1 cellular context compared by ENCODE assay signal in the genomic region with DNA sequence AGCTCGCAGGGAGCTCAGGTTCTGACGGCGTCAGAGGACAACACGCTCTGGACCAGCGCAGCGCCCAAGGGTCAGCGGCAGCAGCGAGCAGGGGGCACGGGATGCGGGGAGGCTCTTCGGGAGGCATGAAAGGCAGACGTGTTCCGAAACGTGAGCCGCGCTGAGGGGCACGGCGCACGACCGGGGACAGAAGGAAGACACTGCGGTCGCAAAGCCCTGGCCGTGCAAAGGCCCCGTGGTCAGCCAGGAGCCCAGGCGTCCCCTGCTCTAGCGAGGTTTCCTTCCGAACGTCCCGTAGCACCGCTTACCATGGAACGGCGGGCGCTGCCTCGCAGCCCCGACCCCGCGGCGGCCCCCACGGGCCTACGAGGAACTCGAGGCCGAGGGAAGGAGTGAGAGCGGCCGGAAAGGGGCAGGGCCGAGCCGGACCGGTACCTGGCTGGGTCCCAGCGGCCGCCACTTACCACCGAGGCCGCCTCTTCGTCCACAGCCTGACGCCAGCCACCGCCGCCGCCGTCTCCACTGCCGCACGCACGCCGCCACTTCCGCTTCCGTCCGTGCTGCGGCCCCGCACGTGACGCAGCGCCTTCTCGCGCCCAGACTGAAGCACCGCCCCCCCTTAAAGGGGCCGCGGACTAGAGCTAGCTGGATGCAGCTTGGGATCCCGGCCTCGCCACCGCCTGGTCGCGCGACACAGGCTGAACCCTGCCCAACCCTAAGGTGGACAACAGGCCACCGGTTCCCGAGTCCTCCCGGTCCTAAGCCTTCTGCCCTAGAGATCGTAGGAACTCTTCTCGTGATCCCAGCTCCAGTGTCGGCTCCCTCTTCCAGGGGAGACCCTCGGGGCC.
TF ChIP-seq lines count a peak whose summit lies in the region.

No MANE protein-coding gene starts in this region.

TF ChIP-seq in HepG2, 621 proteins besides CTCF, POLR2A, EP300 and RAD21 (continued from another document and continues in another):
- TF ChIP-seq, protein P1, sequence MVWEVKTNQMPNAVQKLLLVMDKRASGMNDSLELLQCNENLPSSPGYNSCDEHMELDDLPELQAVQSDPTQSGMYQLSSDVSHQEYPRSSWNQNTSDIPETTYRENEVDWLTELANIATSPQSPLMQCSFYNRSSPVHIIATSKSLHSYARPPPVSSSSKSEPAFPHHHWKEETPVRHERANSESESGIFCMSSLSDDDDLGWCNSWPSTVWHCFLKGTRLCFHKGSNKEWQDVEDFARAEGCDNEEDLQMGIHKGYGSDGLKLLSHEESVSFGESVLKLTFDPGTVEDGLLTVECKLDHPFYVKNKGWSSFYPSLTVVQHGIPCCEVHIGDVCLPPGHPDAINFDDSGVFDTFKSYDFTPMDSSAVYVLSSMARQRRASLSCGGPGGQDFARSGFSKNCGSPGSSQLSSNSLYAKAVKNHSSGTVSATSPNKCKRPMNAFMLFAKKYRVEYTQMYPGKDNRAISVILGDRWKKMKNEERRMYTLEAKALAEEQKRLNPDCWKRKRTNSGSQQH (CRISPR knock-in tag; IDR thresholded peaks at IDR 0.05; ENCODE audit: low read depth), result peak; percentile 68; the same call in 1 of the 2 replicates
- TF ChIP-seq, protein P2, sequence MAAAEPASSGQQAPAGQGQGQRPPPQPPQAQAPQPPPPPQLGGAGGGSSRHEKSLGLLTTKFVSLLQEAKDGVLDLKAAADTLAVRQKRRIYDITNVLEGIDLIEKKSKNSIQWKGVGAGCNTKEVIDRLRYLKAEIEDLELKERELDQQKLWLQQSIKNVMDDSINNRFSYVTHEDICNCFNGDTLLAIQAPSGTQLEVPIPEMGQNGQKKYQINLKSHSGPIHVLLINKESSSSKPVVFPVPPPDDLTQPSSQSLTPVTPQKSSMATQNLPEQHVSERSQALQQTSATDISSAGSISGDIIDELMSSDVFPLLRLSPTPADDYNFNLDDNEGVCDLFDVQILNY (CRISPR knock-in tag; conservative IDR thresholded peaks at IDR 0.05), result peak; percentile 80
- TF ChIP-seq, protein P3, sequence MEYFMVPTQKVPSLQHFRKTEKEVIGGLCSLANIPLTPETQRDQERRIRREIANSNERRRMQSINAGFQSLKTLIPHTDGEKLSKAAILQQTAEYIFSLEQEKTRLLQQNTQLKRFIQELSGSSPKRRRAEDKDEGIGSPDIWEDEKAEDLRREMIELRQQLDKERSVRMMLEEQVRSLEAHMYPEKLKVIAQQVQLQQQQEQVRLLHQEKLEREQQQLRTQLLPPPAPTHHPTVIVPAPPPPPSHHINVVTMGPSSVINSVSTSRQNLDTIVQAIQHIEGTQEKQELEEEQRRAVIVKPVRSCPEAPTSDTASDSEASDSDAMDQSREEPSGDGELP (IDR thresholded peaks at IDR 0.05; ENCODE audit: borderline replicate concordance, low read depth), result no peak
- TF ChIP-seq SRY (CRISPR knock-in tag; IDR thresholded peaks at IDR 0.05), result peak; percentile 53
- TF ChIP-seq, protein P4, sequence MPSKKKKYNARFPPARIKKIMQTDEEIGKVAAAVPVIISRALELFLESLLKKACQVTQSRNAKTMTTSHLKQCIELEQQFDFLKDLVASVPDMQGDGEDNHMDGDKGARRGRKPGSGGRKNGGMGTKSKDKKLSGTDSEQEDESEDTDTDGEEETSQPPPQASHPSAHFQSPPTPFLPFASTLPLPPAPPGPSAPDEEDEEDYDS (CRISPR knock-in tag; IDR thresholded peaks at IDR 0.05), result peak; percentile 66
- TF ChIP-seq YEATS4 (CRISPR knock-in tag; IDR thresholded peaks at IDR 0.05; ENCODE audit: borderline replicate concordance), result peak; percentile 80; the same call in 1 of the 2 replicates
- TF ChIP-seq ZFY (CRISPR knock-in tag; IDR thresholded peaks at IDR 0.05), result peak; percentile 83
- TF ChIP-seq, protein P5, sequence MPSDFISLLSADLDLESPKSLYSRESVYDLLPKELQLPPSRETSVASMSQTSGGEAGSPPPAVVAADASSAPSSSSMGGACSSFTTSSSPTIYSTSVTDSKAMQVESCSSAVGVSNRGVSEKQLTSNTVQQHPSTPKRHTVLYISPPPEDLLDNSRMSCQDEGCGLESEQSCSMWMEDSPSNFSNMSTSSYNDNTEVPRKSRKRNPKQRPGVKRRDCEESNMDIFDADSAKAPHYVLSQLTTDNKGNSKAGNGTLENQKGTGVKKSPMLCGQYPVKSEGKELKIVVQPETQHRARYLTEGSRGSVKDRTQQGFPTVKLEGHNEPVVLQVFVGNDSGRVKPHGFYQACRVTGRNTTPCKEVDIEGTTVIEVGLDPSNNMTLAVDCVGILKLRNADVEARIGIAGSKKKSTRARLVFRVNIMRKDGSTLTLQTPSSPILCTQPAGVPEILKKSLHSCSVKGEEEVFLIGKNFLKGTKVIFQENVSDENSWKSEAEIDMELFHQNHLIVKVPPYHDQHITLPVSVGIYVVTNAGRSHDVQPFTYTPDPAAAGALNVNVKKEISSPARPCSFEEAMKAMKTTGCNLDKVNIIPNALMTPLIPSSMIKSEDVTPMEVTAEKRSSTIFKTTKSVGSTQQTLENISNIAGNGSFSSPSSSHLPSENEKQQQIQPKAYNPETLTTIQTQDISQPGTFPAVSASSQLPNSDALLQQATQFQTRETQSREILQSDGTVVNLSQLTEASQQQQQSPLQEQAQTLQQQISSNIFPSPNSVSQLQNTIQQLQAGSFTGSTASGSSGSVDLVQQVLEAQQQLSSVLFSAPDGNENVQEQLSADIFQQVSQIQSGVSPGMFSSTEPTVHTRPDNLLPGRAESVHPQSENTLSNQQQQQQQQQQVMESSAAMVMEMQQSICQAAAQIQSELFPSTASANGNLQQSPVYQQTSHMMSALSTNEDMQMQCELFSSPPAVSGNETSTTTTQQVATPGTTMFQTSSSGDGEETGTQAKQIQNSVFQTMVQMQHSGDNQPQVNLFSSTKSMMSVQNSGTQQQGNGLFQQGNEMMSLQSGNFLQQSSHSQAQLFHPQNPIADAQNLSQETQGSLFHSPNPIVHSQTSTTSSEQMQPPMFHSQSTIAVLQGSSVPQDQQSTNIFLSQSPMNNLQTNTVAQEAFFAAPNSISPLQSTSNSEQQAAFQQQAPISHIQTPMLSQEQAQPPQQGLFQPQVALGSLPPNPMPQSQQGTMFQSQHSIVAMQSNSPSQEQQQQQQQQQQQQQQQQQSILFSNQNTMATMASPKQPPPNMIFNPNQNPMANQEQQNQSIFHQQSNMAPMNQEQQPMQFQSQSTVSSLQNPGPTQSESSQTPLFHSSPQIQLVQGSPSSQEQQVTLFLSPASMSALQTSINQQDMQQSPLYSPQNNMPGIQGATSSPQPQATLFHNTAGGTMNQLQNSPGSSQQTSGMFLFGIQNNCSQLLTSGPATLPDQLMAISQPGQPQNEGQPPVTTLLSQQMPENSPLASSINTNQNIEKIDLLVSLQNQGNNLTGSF (CRISPR knock-in tag; IDR thresholded peaks at IDR 0.05), result no peak
- TF ChIP-seq, protein P6, sequence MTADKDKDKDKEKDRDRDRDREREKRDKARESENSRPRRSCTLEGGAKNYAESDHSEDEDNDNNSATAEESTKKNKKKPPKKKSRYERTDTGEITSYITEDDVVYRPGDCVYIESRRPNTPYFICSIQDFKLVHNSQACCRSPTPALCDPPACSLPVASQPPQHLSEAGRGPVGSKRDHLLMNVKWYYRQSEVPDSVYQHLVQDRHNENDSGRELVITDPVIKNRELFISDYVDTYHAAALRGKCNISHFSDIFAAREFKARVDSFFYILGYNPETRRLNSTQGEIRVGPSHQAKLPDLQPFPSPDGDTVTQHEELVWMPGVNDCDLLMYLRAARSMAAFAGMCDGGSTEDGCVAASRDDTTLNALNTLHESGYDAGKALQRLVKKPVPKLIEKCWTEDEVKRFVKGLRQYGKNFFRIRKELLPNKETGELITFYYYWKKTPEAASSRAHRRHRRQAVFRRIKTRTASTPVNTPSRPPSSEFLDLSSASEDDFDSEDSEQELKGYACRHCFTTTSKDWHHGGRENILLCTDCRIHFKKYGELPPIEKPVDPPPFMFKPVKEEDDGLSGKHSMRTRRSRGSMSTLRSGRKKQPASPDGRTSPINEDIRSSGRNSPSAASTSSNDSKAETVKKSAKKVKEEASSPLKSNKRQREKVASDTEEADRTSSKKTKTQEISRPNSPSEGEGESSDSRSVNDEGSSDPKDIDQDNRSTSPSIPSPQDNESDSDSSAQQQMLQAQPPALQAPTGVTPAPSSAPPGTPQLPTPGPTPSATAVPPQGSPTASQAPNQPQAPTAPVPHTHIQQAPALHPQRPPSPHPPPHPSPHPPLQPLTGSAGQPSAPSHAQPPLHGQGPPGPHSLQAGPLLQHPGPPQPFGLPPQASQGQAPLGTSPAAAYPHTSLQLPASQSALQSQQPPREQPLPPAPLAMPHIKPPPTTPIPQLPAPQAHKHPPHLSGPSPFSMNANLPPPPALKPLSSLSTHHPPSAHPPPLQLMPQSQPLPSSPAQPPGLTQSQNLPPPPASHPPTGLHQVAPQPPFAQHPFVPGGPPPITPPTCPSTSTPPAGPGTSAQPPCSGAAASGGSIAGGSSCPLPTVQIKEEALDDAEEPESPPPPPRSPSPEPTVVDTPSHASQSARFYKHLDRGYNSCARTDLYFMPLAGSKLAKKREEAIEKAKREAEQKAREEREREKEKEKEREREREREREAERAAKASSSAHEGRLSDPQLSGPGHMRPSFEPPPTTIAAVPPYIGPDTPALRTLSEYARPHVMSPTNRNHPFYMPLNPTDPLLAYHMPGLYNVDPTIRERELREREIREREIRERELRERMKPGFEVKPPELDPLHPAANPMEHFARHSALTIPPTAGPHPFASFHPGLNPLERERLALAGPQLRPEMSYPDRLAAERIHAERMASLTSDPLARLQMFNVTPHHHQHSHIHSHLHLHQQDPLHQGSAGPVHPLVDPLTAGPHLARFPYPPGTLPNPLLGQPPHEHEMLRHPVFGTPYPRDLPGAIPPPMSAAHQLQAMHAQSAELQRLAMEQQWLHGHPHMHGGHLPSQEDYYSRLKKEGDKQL (CRISPR knock-in tag; IDR thresholded peaks at IDR 0.05; ENCODE audit: low read depth), result 0 out of 2 replicates have a peak, but pooled peaks have one; percentile 37
- TF ChIP-seq, protein P7, sequence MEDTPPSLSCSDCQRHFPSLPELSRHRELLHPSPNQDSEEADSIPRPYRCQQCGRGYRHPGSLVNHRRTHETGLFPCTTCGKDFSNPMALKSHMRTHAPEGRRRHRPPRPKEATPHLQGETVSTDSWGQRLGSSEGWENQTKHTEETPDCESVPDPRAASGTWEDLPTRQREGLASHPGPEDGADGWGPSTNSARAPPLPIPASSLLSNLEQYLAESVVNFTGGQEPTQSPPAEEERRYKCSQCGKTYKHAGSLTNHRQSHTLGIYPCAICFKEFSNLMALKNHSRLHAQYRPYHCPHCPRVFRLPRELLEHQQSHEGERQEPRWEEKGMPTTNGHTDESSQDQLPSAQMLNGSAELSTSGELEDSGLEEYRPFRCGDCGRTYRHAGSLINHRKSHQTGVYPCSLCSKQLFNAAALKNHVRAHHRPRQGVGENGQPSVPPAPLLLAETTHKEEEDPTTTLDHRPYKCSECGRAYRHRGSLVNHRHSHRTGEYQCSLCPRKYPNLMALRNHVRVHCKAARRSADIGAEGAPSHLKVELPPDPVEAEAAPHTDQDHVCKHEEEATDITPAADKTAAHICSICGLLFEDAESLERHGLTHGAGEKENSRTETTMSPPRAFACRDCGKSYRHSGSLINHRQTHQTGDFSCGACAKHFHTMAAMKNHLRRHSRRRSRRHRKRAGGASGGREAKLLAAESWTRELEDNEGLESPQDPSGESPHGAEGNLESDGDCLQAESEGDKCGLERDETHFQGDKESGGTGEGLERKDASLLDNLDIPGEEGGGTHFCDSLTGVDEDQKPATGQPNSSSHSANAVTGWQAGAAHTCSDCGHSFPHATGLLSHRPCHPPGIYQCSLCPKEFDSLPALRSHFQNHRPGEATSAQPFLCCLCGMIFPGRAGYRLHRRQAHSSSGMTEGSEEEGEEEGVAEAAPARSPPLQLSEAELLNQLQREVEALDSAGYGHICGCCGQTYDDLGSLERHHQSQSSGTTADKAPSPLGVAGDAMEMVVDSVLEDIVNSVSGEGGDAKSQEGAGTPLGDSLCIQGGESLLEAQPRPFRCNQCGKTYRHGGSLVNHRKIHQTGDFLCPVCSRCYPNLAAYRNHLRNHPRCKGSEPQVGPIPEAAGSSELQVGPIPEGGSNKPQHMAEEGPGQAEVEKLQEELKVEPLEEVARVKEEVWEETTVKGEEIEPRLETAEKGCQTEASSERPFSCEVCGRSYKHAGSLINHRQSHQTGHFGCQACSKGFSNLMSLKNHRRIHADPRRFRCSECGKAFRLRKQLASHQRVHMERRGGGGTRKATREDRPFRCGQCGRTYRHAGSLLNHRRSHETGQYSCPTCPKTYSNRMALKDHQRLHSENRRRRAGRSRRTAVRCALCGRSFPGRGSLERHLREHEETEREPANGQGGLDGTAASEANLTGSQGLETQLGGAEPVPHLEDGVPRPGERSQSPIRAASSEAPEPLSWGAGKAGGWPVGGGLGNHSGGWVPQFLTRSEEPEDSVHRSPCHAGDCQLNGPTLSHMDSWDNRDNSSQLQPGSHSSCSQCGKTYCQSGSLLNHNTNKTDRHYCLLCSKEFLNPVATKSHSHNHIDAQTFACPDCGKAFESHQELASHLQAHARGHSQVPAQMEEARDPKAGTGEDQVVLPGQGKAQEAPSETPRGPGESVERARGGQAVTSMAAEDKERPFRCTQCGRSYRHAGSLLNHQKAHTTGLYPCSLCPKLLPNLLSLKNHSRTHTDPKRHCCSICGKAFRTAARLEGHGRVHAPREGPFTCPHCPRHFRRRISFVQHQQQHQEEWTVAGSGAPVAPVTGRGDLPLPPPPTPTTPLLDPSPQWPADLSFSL (CRISPR knock-in tag; IDR thresholded peaks at IDR 0.05), result 0 out of 2 replicates have a peak, but pooled peaks have one; percentile 34
- TF ChIP-seq, protein P8, sequence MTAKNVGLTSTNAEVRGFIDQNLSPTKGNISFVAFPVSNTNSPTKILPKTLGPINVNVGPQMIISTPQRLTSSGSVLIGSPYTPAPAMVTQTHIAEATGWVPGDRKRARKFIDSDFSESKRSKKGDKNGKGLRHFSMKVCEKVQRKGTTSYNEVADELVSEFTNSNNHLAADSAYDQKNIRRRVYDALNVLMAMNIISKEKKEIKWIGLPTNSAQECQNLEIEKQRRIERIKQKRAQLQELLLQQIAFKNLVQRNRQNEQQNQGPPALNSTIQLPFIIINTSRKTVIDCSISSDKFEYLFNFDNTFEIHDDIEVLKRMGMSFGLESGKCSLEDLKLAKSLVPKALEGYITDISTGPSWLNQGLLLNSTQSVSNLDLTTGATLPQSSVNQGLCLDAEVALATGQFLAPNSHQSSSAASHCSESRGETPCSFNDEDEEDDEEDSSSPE (CRISPR knock-in tag; IDR thresholded peaks at IDR 0.05), result peak; percentile 96
- TF ChIP-seq ZNF720 (CRISPR knock-in tag; IDR thresholded peaks at IDR 0.05), result no peak
- TF ChIP-seq HNRNPH1 (optimal IDR thresholded peaks at IDR 0.05; ENCODE audit: low read depth, low read length), result no peak
- peak; percentile 90; the same call in 1 of the 3 replicates for TF ChIP-seq MXI1 (IDR thresholded peaks at IDR 0.05; ENCODE audit: borderline replicate concordance, low read depth, low read length)
- no peak for TF ChIP-seq SRSF9 (IDR thresholded peaks at IDR 0.05; ENCODE audit: borderline replicate concordance, insufficient read depth, low read depth, low read length, poor library complexity, severe bottlenecking)
- TF ChIP-seq, protein P9, sequence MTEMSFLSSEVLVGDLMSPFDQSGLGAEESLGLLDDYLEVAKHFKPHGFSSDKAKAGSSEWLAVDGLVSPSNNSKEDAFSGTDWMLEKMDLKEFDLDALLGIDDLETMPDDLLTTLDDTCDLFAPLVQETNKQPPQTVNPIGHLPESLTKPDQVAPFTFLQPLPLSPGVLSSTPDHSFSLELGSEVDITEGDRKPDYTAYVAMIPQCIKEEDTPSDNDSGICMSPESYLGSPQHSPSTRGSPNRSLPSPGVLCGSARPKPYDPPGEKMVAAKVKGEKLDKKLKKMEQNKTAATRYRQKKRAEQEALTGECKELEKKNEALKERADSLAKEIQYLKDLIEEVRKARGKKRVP (CRISPR knock-in tag; IDR thresholded peaks at IDR 0.05), result peak in 1 of 2 experiments; percentile 42; a peak in 1 of 4 replicates
- no peak for TF ChIP-seq ZNF530 (CRISPR knock-in tag; IDR thresholded peaks at IDR 0.05; ENCODE audit: low read depth)
- TF ChIP-seq, protein P10, sequence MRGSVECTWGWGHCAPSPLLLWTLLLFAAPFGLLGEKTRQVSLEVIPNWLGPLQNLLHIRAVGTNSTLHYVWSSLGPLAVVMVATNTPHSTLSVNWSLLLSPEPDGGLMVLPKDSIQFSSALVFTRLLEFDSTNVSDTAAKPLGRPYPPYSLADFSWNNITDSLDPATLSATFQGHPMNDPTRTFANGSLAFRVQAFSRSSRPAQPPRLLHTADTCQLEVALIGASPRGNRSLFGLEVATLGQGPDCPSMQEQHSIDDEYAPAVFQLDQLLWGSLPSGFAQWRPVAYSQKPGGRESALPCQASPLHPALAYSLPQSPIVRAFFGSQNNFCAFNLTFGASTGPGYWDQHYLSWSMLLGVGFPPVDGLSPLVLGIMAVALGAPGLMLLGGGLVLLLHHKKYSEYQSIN (CRISPR knock-in tag; IDR thresholded peaks at IDR 0.05; ENCODE audit: borderline replicate concordance), result no peak
